ENCODE assay signal across 26 cellular contexts in genomic region chr6:43493230-43493629, GRCh38. TPM values are rescaled to one million over a fixed set of nuclear protein-coding genes. Genes with fewer than 3 reads are reported as not detected.
DNase-seq lines count a peak whose midpoint lies in the region; ATAC-seq and TF ChIP-seq lines count a peak whose summit lies in the region.
"Had no signal": no experiment of that assay in that cellular context is flagged by ENCODE, and none has a peak within 500 bp of the region (broad histone marks: within the 10 kb centered on the region; RNA-seq: fewer than 3 reads in every experiment).

No MANE protein-coding gene starts in this region.

- H3K36me3 ChIP-seq in left ventricle myocardium inferior (peaks cover 7% of the 10 kb centered on the region), heart right ventricle (peaks cover 0 to 18% (median 0%) of the 10 kb centered on the region in 9 donors), hepatocyte (replicated peaks; ENCODE audit: insufficient read depth, low read depth) (no peaks in the 10 kb centered on the region), endodermal cell (ENCODE audit: control insufficient read depth, insufficient read depth, low read length) (peaks cover 10% of the 10 kb centered on the region)

- no peak for ATAC-seq in heart right ventricle
- ATAC-seq: CD8-positive, alpha-beta T cell had no signal

- intact Hi-C loops in left ventricle myocardium inferior (cut with micrococcal nuclease) (loop anchor here (5.0 to 10.0 kb wide), 2 partner anchors 41 to 108 kb away; no protein-coding TSS in a partner anchor), heart right ventricle (cut with DNase I) (loop anchor here in 2 of 10 donors (2.0 to 10.0 kb wide), 2 partner anchors 38 to 128 kb away; partner anchors contain the start of genes DLK2 (in 1 of the 2) and ZNF318 (in 1 of the 2))

- peaks cover 37% of the 10 kb centered on the region for H3K79me2 ChIP-seq in hepatocyte

- no peaks in the 10 kb centered on the region for H3K9me2 ChIP-seq in hepatocyte (replicated peaks; ENCODE audit: insufficient read depth)
- H3K9me2 ChIP-seq: SK-N-SH had no signal

- peaks cover 6% of the 10 kb centered on the region for H3K36me3 Mint-ChIP-seq in endodermal cell (ENCODE audit: low read depth)

- no peak overlapping the region for H3K9ac ChIP-seq in endodermal cell (ENCODE audit: extremely low read depth, low read length, poor library complexity, severe bottlenecking)
- H3K9ac ChIP-seq: KMS-11, SK-N-SH had no signal

- no peak overlapping the region for H2AFZ ChIP-seq in hepatocyte

- H3K27ac Mint-ChIP-seq in endodermal cell = no peak overlapping the region

- peaks cover 38% of the 10 kb centered on the region for H4K20me1 ChIP-seq in hepatocyte (ENCODE audit: insufficient read depth, poor library complexity, severe bottlenecking)

- no peak overlapping the region for H3K4me3 ChIP-seq in left ventricle myocardium inferior
- H3K4me3 ChIP-seq in heart right ventricle = no peak overlapping the region
- H3K4me3 ChIP-seq in hepatocyte = no peak overlapping the region
- no peak overlapping the region for H3K4me3 ChIP-seq in endodermal cell (ENCODE audit: low read length)
- H3K4me3 ChIP-seq: ascending aorta had no signal

- H3K9me3 ChIP-seq in left ventricle myocardium inferior (replicated peaks) (no peaks in the 10 kb centered on the region), heart right ventricle (no peaks in the 10 kb centered on the region), hepatocyte (ENCODE audit: low read depth) (no peaks in the 10 kb centered on the region), endodermal cell (ENCODE audit: control insufficient read depth, low read length) (no peaks in the 10 kb centered on the region)
- H3K9me3 ChIP-seq: ascending aorta, SK-N-SH had no signal

- H3K27ac ChIP-seq in left ventricle myocardium inferior (replicated peaks) (peak overlapping the region; percentile 84), heart right ventricle (peak overlapping the region in 3 of 10 donors; percentile 15 to 84 (median 74)), angular gyrus (ENCODE audit: low read depth, low read length) (peak overlapping the region; percentile 92), hepatocyte (peak overlapping the region; percentile 60), temporal lobe (ENCODE audit: low read depth, low read length) (peak overlapping the region; percentile 95), endodermal cell (ENCODE audit: low read depth, low read length) (no peak overlapping the region)
- H3K27ac ChIP-seq: KMS-11 had no signal

- H3K27me3 Mint-ChIP-seq in endodermal cell (ENCODE audit: insufficient read depth) = no peaks in the 10 kb centered on the region

- peaks cover 17% of the 10 kb centered on the region for H3K4me1 Mint-ChIP-seq in endodermal cell

- no peaks in the 10 kb centered on the region for H3K27me3 ChIP-seq in left ventricle myocardium inferior (ENCODE audit: low read depth)
- H3K27me3 ChIP-seq in heart right ventricle = no peaks in the 10 kb centered on the region
- no peaks in the 10 kb centered on the region for H3K27me3 ChIP-seq in hepatocyte
- no peaks in the 10 kb centered on the region for H3K27me3 ChIP-seq in endodermal cell (ENCODE audit: control insufficient read depth, insufficient read depth, low read length, poor library complexity, severe bottlenecking)
- H3K27me3 ChIP-seq: ascending aorta had no signal

- H3K4me3 Mint-ChIP-seq in endodermal cell = no peak overlapping the region
- H3K4me3 Mint-ChIP-seq: CD8-positive, alpha-beta T cell had no signal

- WGBS in heart right ventricle, 2 donors = 82 to 93% methylated on average over 2 of the region's 2 CpGs
- 83% methylated on average over 2 of the region's 2 CpGs for WGBS in hepatocyte (ENCODE audit: low lambda C conversion rate, missing lambda C conversion rate)
- 80 to 84% methylated on average over 2 of the region's 2 CpGs for WGBS in endodermal cell (ENCODE audit: insufficient coverage in 1 of 2, insufficient read length in 1 of 2), 2 experiments

- H3K4me2 ChIP-seq in hepatocyte = no peak overlapping the region
- H3K4me2 ChIP-seq: KMS-11, SK-N-SH had no signal

- no peak for DNase-seq in left ventricle myocardium inferior
- DNase-seq in heart right ventricle = no peak
- DNase-seq in hepatocyte (ENCODE audit: low spot score) = no peak
- DNase-seq in AG20443 (ENCODE audit: low spot score) = no peak
- no peak for DNase-seq in endodermal cell
- DNase-seq in HPDE6-E6E7 (ENCODE audit: extremely low spot score) = no peak
- DNase-seq: activated CD8-positive, alpha-beta memory T cell treated with anti-CD3 and anti-CD28 coated beads for 24 hours; activated naive CD4-positive, alpha-beta T cell treated with Interleukin-2 at 50 U/mL for 16 hours; activated T-cell treated with anti-CD3 and anti-CD28 coated beads, Interleukin-2, amount 50 U/mL, for 48 hours; CD8-positive, alpha-beta T cell; cerebellar nuclear complex; DMS53; GDM1; H9; MV-4-11; NCI-H69; RPMI8226; SK-N-SH; stimulated activated CD4-positive, alpha-beta T cell treated with anti-CD3 and anti-CD28 coated beads, Interleukin-1b, Interleukin-23, amount 100 ng/mL, for 48 hours; T1000 had no signal

- no peaks in the 10 kb centered on the region for H3K4me1 ChIP-seq in left ventricle myocardium inferior
- peaks cover 0 to 63% (median 31%) of the 10 kb centered on the region in 9 donors for H3K4me1 ChIP-seq in heart right ventricle
- peaks cover 47% of the 10 kb centered on the region for H3K4me1 ChIP-seq in hepatocyte (ENCODE audit: insufficient read depth)
- no peaks in the 10 kb centered on the region for H3K4me1 ChIP-seq in endodermal cell (ENCODE audit: control insufficient read depth, insufficient read depth, low read length)

- H3K9me3 Mint-ChIP-seq in endodermal cell = no peaks in the 10 kb centered on the region
- H3K9me3 Mint-ChIP-seq: CD8-positive, alpha-beta T cell; H9; nephron had no signal

- no peak for TF ChIP-seq CTCF in left ventricle myocardium inferior (IDR thresholded peaks at IDR 0.05; ENCODE audit: borderline replicate concordance)
- no peak for TF ChIP-seq CTCF in heart right ventricle (IDR thresholded peaks at IDR 0.05)
- no peak for TF ChIP-seq CTCF in hepatocyte (IDR thresholded peaks at IDR 0.05; ENCODE audit: poor library complexity)
- TF ChIP-seq CTCF in endodermal cell (conservative IDR thresholded peaks at IDR 0.05) = no peak

RNA-seq across cellular contexts. Expression of gene TJAP1, which starts 15.9 kb away (rescaled TPM):
- total RNA-seq in left ventricle myocardium inferior = 24.1 TPM
- 10 to 100 TPM; 14.7 to 29.3 (median 19.6) TPM for total RNA-seq in heart right ventricle
- polyA plus RNA-seq in heart right ventricle = 10 to 100 TPM; 13.0 to 29.7 TPM
- total RNA-seq in hepatocyte = 14.6 and 16.4 TPM in 2 replicates
- 10.3 and 13.8 TPM in 2 replicates for polyA plus RNA-seq in hepatocyte
- total RNA-seq in temporal lobe = 4.4 TPM
- 10 to 100 TPM; 44.3 to 50.2 TPM for total RNA-seq in endodermal cell
- polyA plus RNA-seq in endodermal cell (2013, experiment 1 of 2) = 42.1 TPM
- 33.3 TPM for polyA plus RNA-seq in endodermal cell (2013, experiment 2 of 2)

RNA-seq across cellular contexts. Expression of gene LRRC73, which starts 16.9 kb away (rescaled TPM):
- total RNA-seq in left ventricle myocardium inferior (1.6 TPM), heart right ventricle (1 to 10 TPM in 8 of 10 donors, under 1 TPM in 2; 0.53 to 3.8 (median 2.1) TPM), hepatocyte (0.28 TPM in 1 of 2 replicates, not detected in the other), temporal lobe (5.7 TPM), endodermal cell (under 1 TPM; 0.46 to 0.64 TPM)
- polyA plus RNA-seq in heart right ventricle (1 to 10 TPM in 1 of 2 donors, under 1 TPM in 1; 0.44 to 1.9 TPM), hepatocyte (0.07 and 0.22 TPM in 2 replicates)
- 1.2 TPM for polyA plus RNA-seq in endodermal cell (2013, experiment 1 of 2)
- 1.4 TPM for polyA plus RNA-seq in endodermal cell (2013, experiment 2 of 2)
- total RNA-seq: ascending aorta had no signal

RNA-seq across cellular contexts. Expression of gene YIPF3, which starts 23.5 kb away (rescaled TPM):
- 69.9 TPM for total RNA-seq in left ventricle myocardium inferior
- total RNA-seq in heart right ventricle = 10 to 100 TPM; 52.6 to 86.3 (median 69.0) TPM
- 100 to 1,000 TPM in 1 of 2 donors, 10 to 100 TPM in 1; 50.3 to 115 TPM for polyA plus RNA-seq in heart right ventricle
- 179 and 198 TPM in 2 replicates for total RNA-seq in hepatocyte
- polyA plus RNA-seq in hepatocyte = 163 and 166 TPM in 2 replicates
- total RNA-seq in temporal lobe = 61.0 TPM
- 100 to 1,000 TPM in 1 of 2 donors, 10 to 100 TPM in 1; 87.7 to 103 TPM for total RNA-seq in endodermal cell
- 117 TPM for polyA plus RNA-seq in endodermal cell (2013, experiment 1 of 2)
- 99.9 TPM for polyA plus RNA-seq in endodermal cell (2013, experiment 2 of 2)

RNA-seq across cellular contexts. Expression of gene POLR1C, which starts 23.7 kb away (rescaled TPM):
- total RNA-seq in left ventricle myocardium inferior = 14.7 TPM
- total RNA-seq in heart right ventricle = 10 to 100 TPM; 10.3 to 21.9 (median 15.3) TPM
- 10 to 100 TPM; 13.9 to 35.5 TPM for polyA plus RNA-seq in heart right ventricle
- total RNA-seq in hepatocyte = 26.1 and 37.7 TPM in 2 replicates
- 33.7 and 36.2 TPM in 2 replicates for polyA plus RNA-seq in hepatocyte
- 18.4 TPM for total RNA-seq in temporal lobe
- 10 to 100 TPM; 37.6 to 44.2 TPM for total RNA-seq in endodermal cell
- 35.3 TPM for polyA plus RNA-seq in endodermal cell (2013, experiment 1 of 2)
- polyA plus RNA-seq in endodermal cell (2013, experiment 2 of 2) = 27.4 TPM

RNA-seq across cellular contexts. Expression of gene DLK2, which starts 37.9 kb away (rescaled TPM):
- total RNA-seq in left ventricle myocardium inferior (3.3 TPM), heart right ventricle (1 to 10 TPM in 6 of 10 donors, under 1 TPM in 3, not detected in 1; 0.28 to 5.1 (median 1.2) TPM), hepatocyte (0.33 and 0.60 TPM in 2 replicates), temporal lobe (4.4 TPM), endodermal cell (not detected)
- polyA plus RNA-seq in heart right ventricle (1 to 10 TPM; 1.8 to 4.5 TPM), hepatocyte (1.8 and 2.1 TPM in 2 replicates)
- 0.68 TPM for polyA plus RNA-seq in endodermal cell (2013, experiment 1 of 2)
- 0.46 TPM for polyA plus RNA-seq in endodermal cell (2013, experiment 2 of 2)
- total RNA-seq: ascending aorta, mesenteric fat pad had no signal
